In genomic region chr11:76445122-76446084, GRCh38 we compare ENCODE assay signal across 8 cellular contexts. TPM values are rescaled to one million over a fixed set of nuclear protein-coding genes. Genes with fewer than 3 reads are reported as not detected.
A peak's percentile ranks its signal among the peaks of the same experiment; 100 is the strongest.
DNase-seq lines count a peak whose midpoint lies in the region; ATAC-seq, FAIRE-seq and TF ChIP-seq lines count a peak whose summit lies in the region.

No MANE protein-coding gene starts in this region.

- H3K4me3 Mint-ChIP-seq in brain = peak overlapping the region; percentile 90 to 99 (median 96)

- H3K27me3 ChIP-seq in iPS DF 6.9 (ENCODE audit: control insufficient read depth, insufficient read depth, low read length) = no peaks in the 10 kb centered on the region

- WGBS in iPS DF 6.9 (ENCODE audit: insufficient coverage, insufficient read length) = no CpG with 5 or more reads among the region's 56 CpGs

- peak overlapping the region; percentile 98 to 99 (median 99) for H3K27ac Mint-ChIP-seq in brain

- no peaks in the 10 kb centered on the region for H3K9me3 ChIP-seq in iPS DF 6.9 (ENCODE audit: control insufficient read depth, insufficient read depth, low read length)

- TF ChIP-seq CTCF in GM12875 (IDR thresholded peaks at IDR 0.05; ENCODE audit: borderline replicate concordance, insufficient read depth, low read depth, low read length) (no peak), brain (conservative IDR thresholded peaks at IDR 0.05) (peak in 1 of 2 experiments; percentile 31)

- no peaks in the 10 kb centered on the region for H3K9me3 Mint-ChIP-seq in brain

- no peak overlapping the region for H3K27ac ChIP-seq in iPS DF 6.9 (ENCODE audit: low read length)

- ATAC-seq in HG02885 (IDR thresholded peaks at IDR 0.05; ENCODE audit: poor library complexity, unreplicated experiment) (peak; percentile 30), sciatic nerve (peak; percentile 73), GM18519 (IDR thresholded peaks at IDR 0.05; ENCODE audit: low FRiP score, unreplicated experiment) (no peak)

- no peaks in the 10 kb centered on the region for H3K36me3 ChIP-seq in iPS DF 6.9 (ENCODE audit: control insufficient read depth, insufficient read depth, low read length)

- DNase-seq in NCI-H2081 (lab: John Stamatoyannopoulos, UW) = peak; percentile 51 to 78
- no peak for DNase-seq in iPS DF 6.9 (ENCODE audit: low read depth, low spot score)
- peak; percentile 85 for DNase-seq in sciatic nerve (ENCODE audit: low spot score)

- H3K4me1 ChIP-seq in iPS DF 6.9 (ENCODE audit: control insufficient read depth, insufficient read depth, low read length) = no peaks in the 10 kb centered on the region

- peaks cover 21% of the 10 kb centered on the region for H3K27me3 Mint-ChIP-seq in brain

- intact Hi-C loops in sciatic nerve (cut with DNase I) = no loop called here

- peak; percentile 9 for FAIRE-seq in TTC549 (lab: Jason Lieb, UNC)

- peaks cover 30% of the 10 kb centered on the region for H3K36me3 Mint-ChIP-seq in brain

- peak overlapping the region; percentile 82 for H3K4me3 ChIP-seq in GM12875 (ENCODE audit: low read depth, low read length)
- H3K4me3 ChIP-seq in iPS DF 6.9 (ENCODE audit: low read length) = peak overlapping the region; percentile 90

- H3K4me1 Mint-ChIP-seq in brain = peaks cover 68% of the 10 kb centered on the region

RNA-seq across cellular contexts. Expression of gene EMSY, which starts 0.6 kb away (rescaled TPM):
- polyA plus RNA-seq in brain (ENCODE audit: insufficient read depth, low read depth, low replicate concordance) = 16.1 TPM
- total RNA-seq in sciatic nerve = 35.2 TPM
